24 cellular contexts compared by ENCODE assay signal in genomic region chr7:135597181-135597925, GRCh38. TPM values are rescaled to one million over a fixed set of nuclear protein-coding genes. Genes with fewer than 3 reads are reported as not detected.
DNase-seq lines count a peak whose midpoint lies in the region; ATAC-seq, FAIRE-seq and TF ChIP-seq lines count a peak whose summit lies in the region.
"Had no signal": no experiment of that assay in that cellular context is flagged by ENCODE, and none has a peak within 500 bp of the region (broad histone marks: within the 10 kb centered on the region; RNA-seq: fewer than 3 reads in every experiment).

No MANE protein-coding gene starts in this region.

- WGBS in aorta, 2 donors, result 67 to 69% methylated on average over 2 of the region's 2 CpGs

- H3K27ac ChIP-seq in SK-N-MC (peak overlapping the region; percentile 87), dorsolateral prefrontal cortex (peak overlapping the region in 41 of 59 donors; percentile 1 to 88 (median 45)), kidney (ENCODE audit: low read depth in 2 of 2, low read length in 2 of 2) (no peak overlapping the region), aorta (ENCODE audit: low read depth in 1 of 2, low read length in 2 of 2) (no peak overlapping the region)
- H3K27ac ChIP-seq: gastrocnemius medialis had no signal

- H3K36me3 ChIP-seq in SK-N-MC (ENCODE audit: insufficient read depth, low read length), result peaks cover 83% of the 10 kb centered on the region
- peaks cover 18 to 22% of the 10 kb centered on the region in 2 donors for H3K36me3 ChIP-seq in kidney (ENCODE audit: control insufficient read depth in 1 of 2, insufficient read depth in 2 of 2, low read length in 2 of 2)
- peaks cover 0 to 4% of the 10 kb centered on the region in 2 donors for H3K36me3 ChIP-seq in aorta (ENCODE audit: control insufficient read depth in 1 of 2, insufficient read depth in 2 of 2, low read length in 1 of 2)

- intact Hi-C loops in dorsolateral prefrontal cortex (cut with DNase I), result no loop called here
- intact Hi-C loops in kidney (cut with DNase I), result no loop called here
- intact Hi-C loops in aorta (cut with DNase I), result no loop called here

- H3K9ac ChIP-seq in SK-N-MC (ENCODE audit: insufficient read length), result no peak overlapping the region
- no peak overlapping the region for H3K9ac ChIP-seq in kidney (ENCODE audit: low read length in 2 of 2)

- H3K4me1 ChIP-seq in kidney (ENCODE audit: control insufficient read depth in 1 of 2, insufficient read depth in 1 of 2, low read depth in 1 of 2, low read length in 2 of 2), result no peaks in the 10 kb centered on the region
- H3K4me1 ChIP-seq in aorta (ENCODE audit: control insufficient read depth in 1 of 2, insufficient read depth in 2 of 2, low read length in 2 of 2), result no peaks in the 10 kb centered on the region
- H3K4me1 ChIP-seq: gastrocnemius medialis had no signal

- no peak for TF ChIP-seq POLR2A in GM18505 (IDR thresholded peaks at IDR 0.05; ENCODE audit: borderline replicate concordance, extremely low read depth, insufficient read depth, insufficient read length)

- peak; percentile 15 for FAIRE-seq in kidney (lab: Jason Lieb, UNC)
- FAIRE-seq: D721Med, GM12892, K562 had no signal

- TF ChIP-seq CTCF in AG10803 (conservative IDR thresholded peaks at IDR 0.05; ENCODE audit: low read length) (no peak), dorsolateral prefrontal cortex (IDR thresholded peaks at IDR 0.05 in 54 of 56, conservative IDR thresholded peaks at IDR 0.05 in 2 of 56; ENCODE audit: low read depth in 1 of 56, partially characterized antibody in 56 of 56) (no peak), kidney (IDR thresholded peaks at IDR 0.05; ENCODE audit: borderline replicate concordance, extremely low read depth, insufficient read depth) (no peak)

- H3K9me3 ChIP-seq in SK-N-MC (ENCODE audit: low read depth, low read length), result no peaks in the 10 kb centered on the region
- no peaks in the 10 kb centered on the region for H3K9me3 ChIP-seq in kidney (ENCODE audit: control insufficient read depth in 1 of 2, low read length in 2 of 2)
- H3K9me3 ChIP-seq in aorta (ENCODE audit: control insufficient read depth, low read length), result no peaks in the 10 kb centered on the region
- H3K9me3 ChIP-seq: gastrocnemius medialis had no signal

- no peak overlapping the region for H3K4me3 ChIP-seq in AG10803 (ENCODE audit: low read length)
- no peak overlapping the region; the same call in 1 of the 2 replicates for H3K4me3 ChIP-seq in SK-N-MC
- peak overlapping the region in 2 of 59 donors; percentile 5 to 14 for H3K4me3 ChIP-seq in dorsolateral prefrontal cortex
- no peak overlapping the region for H3K4me3 ChIP-seq in kidney (ENCODE audit: low read length in 2 of 2)
- H3K4me3 ChIP-seq in aorta (ENCODE audit: low read length in 2 of 2), result no peak overlapping the region
- H3K4me3 ChIP-seq: gastrocnemius medialis, K562, smooth muscle cell had no signal

- ATAC-seq in HG02623 (IDR thresholded peaks at IDR 0.05; ENCODE audit: unreplicated experiment) (no peak), GM18505 (IDR thresholded peaks at IDR 0.05; ENCODE audit: unreplicated experiment) (no peak), aorta (ENCODE audit: low FRiP score) (no peak)
- ATAC-seq: activated CD8-positive, alpha-beta memory T cell treated with anti-CD3 and anti-CD28 coated beads, Interleukin-2, amount 10 ng/mL, durations not matched to agents 7 days and 5 days; gastrocnemius medialis; K562; T-cell had no signal

- H3K27me3 ChIP-seq in dorsolateral prefrontal cortex (no peaks in the 10 kb centered on the region), aorta (ENCODE audit: control insufficient read depth in 1 of 2, insufficient read depth in 2 of 2, low read length in 1 of 2) (no peaks in the 10 kb centered on the region)
- H3K27me3 ChIP-seq: gastrocnemius medialis had no signal

- DNase-seq in AG10803 (ENCODE audit: low read depth), result peak; percentile 25
- DNase-seq in SK-N-MC (ENCODE audit: low read depth, low spot score), result no peak
- no peak for DNase-seq in dorsolateral prefrontal cortex
- DNase-seq in kidney, result no peak
- DNase-seq in GF-D8 (lab: John Stamatoyannopoulos, UW), result no peak
- no peak for DNase-seq in aorta
- DNase-seq: activated B cell treated with CpG ODN at 0.5 μM for 24 hours; activated CD4-positive, alpha-beta T cell treated with anti-CD3 and anti-CD28 coated beads, Interleukin-2, amount 50 U/mL, for 1 hour; activated CD8-positive, alpha-beta memory T cell treated with anti-CD3 and anti-CD28 coated beads, Interleukin-2, amount 10 ng/mL, durations not matched to agents 7 days and 5 days; activated naive CD4-positive, alpha-beta T cell treated with Interleukin-2 at 50 U/mL for 16 hours; gastrocnemius medialis; islet precursor cell; NCI-H1105; NCI-H1930; NCI-H526; stimulated activated CD4-positive, alpha-beta T cell treated with anti-CD3 and anti-CD28 coated beads, Interleukin-1b, Interleukin-23, amount 100 ng/mL, for 48 hours; stimulated activated CD8-positive, alpha-beta memory T cell treated with anti-CD3 and anti-CD28 coated beads, Interleukin-4, amount 100 ng/mL, for 48 hours; T-cell had no signal

RNA-seq across cellular contexts. Expression of gene NUP205, which starts 39.6 kb away (rescaled TPM):
- 10 to 100 TPM; 24.1 to 53.2 (median 37.1) TPM for total RNA-seq in dorsolateral prefrontal cortex
- 40.7 TPM for total RNA-seq in kidney
- 20.5 TPM for polyA plus RNA-seq in kidney (ENCODE audit: insufficient read depth, low read depth, low replicate concordance)
- 10 to 100 TPM; 33.9 to 40.9 TPM for total RNA-seq in aorta
- 10 to 100 TPM in 1 of 2 donors, 1 to 10 TPM in 1; 4.9 to 26.3 TPM for polyA plus RNA-seq in aorta

Comparison
In these comparisons a context has a peak if more than half of its experiments do, and no peak if none do; other contexts are left out.
1. H3K27ac ChIP-seq: peak in SK-N-MC (single experiment) and dorsolateral prefrontal cortex (41 of 59); none in kidney (0 of 2) and aorta (0 of 2).